In genomic region chr14:71702799-71703198, GRCh38 we compare ENCODE assay signal across 1 cellular context.
TF ChIP-seq lines count a peak whose summit lies in the region.

No MANE protein-coding gene starts in this region.

TF ChIP-seq in endothelial cell of umbilical vein, 7 proteins besides CTCF, POLR2A, EP300 and RAD21:
- TF ChIP-seq FOS (IDR thresholded peaks at IDR 0.05; ENCODE audit: borderline replicate concordance, insufficient read depth, low read length) (no peak), JUN (IDR thresholded peaks at IDR 0.05; ENCODE audit: borderline replicate concordance, insufficient read depth, insufficient read length, low read depth) (no peak), EZH2 (IDR thresholded peaks at IDR 0.05; ENCODE audit: borderline replicate concordance, low read depth, low read length, severe bottlenecking) (no peak), MYC (IDR thresholded peaks at IDR 0.05; ENCODE audit: low read depth, low read length) (no peak), GATA2 (IDR thresholded peaks at IDR 0.05; ENCODE audit: insufficient read depth, insufficient read length, low read depth, low read length) (no peak), POLR2AphosphoS5 (IDR thresholded peaks at IDR 0.05; ENCODE audit: insufficient read depth, low read depth, low read length) (no peak), MAX (IDR thresholded peaks at IDR 0.05; ENCODE audit: insufficient read depth, insufficient read length) (no peak)
